In the genomic region with DNA sequence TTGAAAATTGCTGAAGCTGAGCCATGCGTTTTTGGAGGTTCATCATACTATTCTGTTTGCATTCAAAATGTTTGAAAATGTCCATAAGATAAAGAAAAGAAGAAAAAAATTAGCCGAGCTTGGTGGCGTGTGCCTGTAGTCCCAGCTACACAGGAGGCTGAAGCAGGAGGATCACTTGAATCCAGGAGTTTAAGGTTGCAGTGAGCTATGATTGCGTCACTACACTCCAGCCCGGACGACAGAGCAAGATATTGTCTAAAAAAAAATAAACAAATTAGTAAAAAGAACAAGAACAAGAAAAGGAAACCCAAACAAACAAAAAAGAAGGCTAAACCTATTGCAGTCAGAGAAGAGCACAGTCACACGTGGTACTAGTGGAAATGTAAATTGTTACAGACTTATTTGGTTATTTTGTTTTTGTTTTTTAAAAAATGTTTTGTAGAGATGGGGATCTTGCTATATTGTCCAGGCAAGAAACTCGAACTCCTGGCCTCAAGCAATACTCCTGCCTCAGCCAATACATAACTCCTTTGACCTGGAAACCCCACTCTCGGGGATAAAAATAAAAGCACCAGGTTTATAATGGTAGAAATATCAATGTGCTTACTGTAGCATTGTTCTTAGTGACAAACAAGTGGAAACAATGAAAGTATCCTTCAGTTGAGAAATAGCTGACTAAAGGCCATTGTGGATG, we compare ENCODE assay signal across 1 cellular context.
TF ChIP-seq lines count a peak whose summit lies in the region.

No MANE protein-coding gene starts in this region.

TF ChIP-seq in IMR-90, 13 proteins besides CTCF, POLR2A, EP300 and RAD21:
- TF ChIP-seq NFE2L2 (IDR thresholded peaks at IDR 0.05; ENCODE audit: low read depth, low read length) (no peak), CEBPB (IDR thresholded peaks at IDR 0.05; ENCODE audit: low read depth, low read length) (peak; percentile 75)
